ENCODE assay signal across 16 cellular contexts in the genomic region with DNA sequence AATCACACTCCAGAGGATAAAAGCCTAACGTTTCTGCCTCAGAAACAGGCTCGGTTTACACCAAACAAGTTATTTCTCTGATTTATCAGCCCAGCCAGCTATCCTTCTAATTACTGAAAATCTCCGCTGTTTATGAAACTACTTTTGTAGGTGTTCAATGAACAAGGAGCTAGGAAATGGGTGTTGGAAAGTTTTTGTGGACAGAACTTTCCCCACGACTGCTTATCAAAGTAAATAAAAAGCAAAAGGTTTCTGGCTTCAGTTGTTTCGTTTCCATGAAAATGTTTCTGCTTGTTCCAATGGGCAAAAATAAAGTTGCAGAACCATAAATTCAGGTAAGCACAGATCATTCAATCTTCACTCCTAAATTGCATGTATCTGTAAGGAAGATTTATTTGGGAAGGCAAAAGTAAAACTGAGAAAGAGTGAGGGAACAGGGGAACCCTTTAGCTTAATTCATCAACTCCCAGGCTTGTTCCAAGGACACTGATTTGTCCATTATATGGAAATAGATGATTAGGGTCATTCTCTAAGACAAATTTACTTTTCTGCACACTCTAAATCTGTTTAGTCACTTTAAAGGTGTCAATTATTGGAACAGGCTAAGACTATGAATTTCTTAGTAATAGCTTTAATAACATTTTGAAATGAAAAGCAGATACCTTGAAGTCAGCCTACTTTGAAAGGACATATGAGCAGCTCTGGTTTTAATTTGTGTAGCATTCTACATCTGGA.
A peak's percentile ranks its signal among the peaks of the same experiment; 100 is the strongest.
DNase-seq lines count a peak whose midpoint lies in the region; ATAC-seq and TF ChIP-seq lines count a peak whose summit lies in the region.
"Had no signal": no experiment of that assay in that cellular context is flagged by ENCODE, and none has a peak within 500 bp of the region (broad histone marks: within the 10 kb centered on the region; RNA-seq: fewer than 3 reads in every experiment).

No MANE protein-coding gene starts in this region.

- H3K36me3 Mint-ChIP-seq in HFFc6 (ENCODE audit: low read depth) = no peaks in the 10 kb centered on the region
- H3K36me3 Mint-ChIP-seq in chondrocyte (ENCODE audit: low read depth) = no peaks in the 10 kb centered on the region
- H3K36me3 Mint-ChIP-seq: activated CD8-positive, alpha-beta memory T cell treated with anti-CD3 and anti-CD28 coated beads, Interleukin-2, amount 10 ng/mL, durations not matched to agents 7 days and 5 days; CD8-positive, alpha-beta memory T cell; immature natural killer cell; stimulated activated naive B cell treated with anti-CD40 and anti-IgM and Interleukin-4, amounts not matched to agents 10 μg/mL and 1 μg/mL and 100 μg/mL, for 72 hours had no signal

- H3K9me3 Mint-ChIP-seq in HFFc6 (no peaks in the 10 kb centered on the region), chondrocyte (ENCODE audit: low read depth) (no peaks in the 10 kb centered on the region)
- H3K9me3 Mint-ChIP-seq: stimulated activated naive B cell treated with anti-CD40 and anti-IgM and Interleukin-4, amounts not matched to agents 10 μg/mL and 1 μg/mL and 100 μg/mL, for 72 hours had no signal

- H3K4me1 Mint-ChIP-seq in HFFc6 (ENCODE audit: low read depth) = peaks cover 12% of the 10 kb centered on the region
- H3K4me1 Mint-ChIP-seq in chondrocyte (ENCODE audit: low read depth) = peaks cover 14% of the 10 kb centered on the region

- H3K27me3 Mint-ChIP-seq in HFFc6 (ENCODE audit: insufficient read depth) = peaks cover 10% of the 10 kb centered on the region
- peaks cover 12% of the 10 kb centered on the region for H3K27me3 Mint-ChIP-seq in chondrocyte (ENCODE audit: low read depth)

- H3K36me3 ChIP-seq in skeletal muscle tissue (ENCODE audit: control insufficient read depth in 3 of 3, insufficient read depth in 3 of 3, low read length in 3 of 3) = no peaks in the 10 kb centered on the region
- H3K36me3 ChIP-seq: adrenal gland, neutrophil had no signal

- no peak for DNase-seq in HFFc6
- no peak for DNase-seq in chondrocyte (ENCODE audit: low spot score)
- DNase-seq in left lobe of liver (ENCODE audit: low spot score) = no peak
- no peak for DNase-seq in NCI-H510A treated with DMSO at 0.1 percent for 48 hours (lab: John Stamatoyannopoulos, UW)
- DNase-seq in DMS79 treated with DMSO at 0.1 percent for 48 hours (lab: John Stamatoyannopoulos, UW) = no peak
- DNase-seq: activated CD8-positive, alpha-beta memory T cell treated with anti-CD3 and anti-CD28 coated beads, Interleukin-2, amount 10 ng/mL, durations not matched to agents 7 days and 5 days; adrenal gland; CD8-positive, alpha-beta memory T cell; immature natural killer cell; NCI-H526; SHP77 treated with DMSO at 0.1 percent for 48 hours; stimulated activated naive B cell treated with anti-CD40 and anti-IgM and Interleukin-4, amounts not matched to agents 10 μg/mL and 1 μg/mL and 100 μg/mL, for 72 hours had no signal

- peak overlapping the region in 1 of 3 donors; percentile 25 for H3K9ac ChIP-seq in skeletal muscle tissue (ENCODE audit: low read depth in 1 of 3, low read length in 3 of 3)

- H3K27ac Mint-ChIP-seq in HFFc6 = no peak overlapping the region
- no peak overlapping the region for H3K27ac Mint-ChIP-seq in chondrocyte (ENCODE audit: unreplicated experiment)
- H3K27ac Mint-ChIP-seq: activated CD8-positive, alpha-beta memory T cell treated with anti-CD3 and anti-CD28 coated beads, Interleukin-2, amount 10 ng/mL, durations not matched to agents 7 days and 5 days; immature natural killer cell; stimulated activated naive B cell treated with anti-CD40 and anti-IgM and Interleukin-4, amounts not matched to agents 10 μg/mL and 1 μg/mL and 100 μg/mL, for 72 hours had no signal

- H3K4me3 Mint-ChIP-seq in HFFc6 = peak overlapping the region; percentile 75
- H3K4me3 Mint-ChIP-seq in chondrocyte (ENCODE audit: unreplicated experiment) = peak overlapping the region; percentile 71
- H3K4me3 Mint-ChIP-seq: activated CD8-positive, alpha-beta memory T cell treated with anti-CD3 and anti-CD28 coated beads, Interleukin-2, amount 10 ng/mL, durations not matched to agents 7 days and 5 days had no signal

- ATAC-seq in left lobe of liver (peak; percentile 71), GM21529 (IDR thresholded peaks at IDR 0.05; ENCODE audit: unreplicated experiment) (no peak), HG03457 (IDR thresholded peaks at IDR 0.05; ENCODE audit: unreplicated experiment) (no peak)
- ATAC-seq: activated CD8-positive, alpha-beta memory T cell treated with anti-CD3 and anti-CD28 coated beads, Interleukin-2, amount 10 ng/mL, durations not matched to agents 7 days and 5 days had no signal

- peaks cover 4 to 7% (median 5%) of the 10 kb centered on the region in 3 donors for H3K4me1 ChIP-seq in skeletal muscle tissue (ENCODE audit: control insufficient read depth in 3 of 3, insufficient read depth in 3 of 3, low read length in 3 of 3)
- H3K4me1 ChIP-seq: adrenal gland had no signal

- no peaks in the 10 kb centered on the region for H3K9me3 ChIP-seq in skeletal muscle tissue (ENCODE audit: control insufficient read depth in 3 of 3, low read length in 3 of 3)
- H3K9me3 ChIP-seq: adrenal gland, neutrophil had no signal

- no peak overlapping the region for H3K27ac ChIP-seq in skeletal muscle tissue (ENCODE audit: low read depth, low read length)
- H3K27ac ChIP-seq: adrenal gland, neutrophil had no signal

- H3K27me3 ChIP-seq in skeletal muscle tissue (ENCODE audit: control insufficient read depth in 3 of 3, insufficient read depth in 3 of 3, low read length in 3 of 3) = peaks cover 10 to 15% (median 11%) of the 10 kb centered on the region in 3 donors

- TF ChIP-seq CTCF in HFFc6 (IDR thresholded peaks at IDR 0.05) (no peak), chondrocyte (IDR thresholded peaks at IDR 0.05) (no peak)

- peak overlapping the region; percentile 22 to 66 (median 62) for H3K4me3 ChIP-seq in skeletal muscle tissue (ENCODE audit: low read length in 3 of 3)
